11 cellular contexts compared by ENCODE assay signal in the genomic region with DNA sequence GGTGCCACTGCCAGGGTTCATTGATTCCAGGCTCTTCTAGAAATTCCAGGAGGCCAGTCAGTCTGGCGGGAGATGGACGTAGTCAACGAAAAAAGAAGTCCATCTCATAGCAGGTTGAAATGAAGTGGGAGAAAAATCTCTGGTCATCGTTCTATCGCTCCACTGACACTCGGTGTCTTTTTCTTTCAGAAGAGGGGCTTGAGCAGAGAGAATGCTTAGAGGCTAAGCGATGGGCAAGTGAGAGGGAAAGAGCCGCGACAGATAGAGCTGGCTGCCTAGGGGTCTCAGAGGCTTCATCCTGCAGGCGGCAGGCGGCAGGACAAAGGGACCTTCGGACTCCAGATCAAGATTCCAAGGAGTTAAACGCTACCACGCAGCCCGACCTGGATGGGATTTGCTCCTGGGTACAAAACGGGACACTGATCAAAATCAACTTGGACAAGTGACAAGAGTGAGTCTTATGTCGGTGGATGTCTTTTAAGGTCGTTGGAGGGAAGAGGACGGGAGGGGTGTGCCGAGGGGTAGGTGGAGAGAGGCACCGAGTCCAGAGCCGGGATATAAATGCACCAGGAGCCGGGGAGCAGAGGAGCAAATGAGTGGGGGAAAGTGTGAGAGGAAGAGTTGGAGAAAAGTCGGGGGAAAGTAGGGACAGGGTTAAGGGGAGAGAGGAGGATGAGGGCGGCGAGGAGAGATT. TPM values are rescaled to one million over a fixed set of nuclear protein-coding genes. Genes with fewer than 3 reads are reported as not detected.
A peak's percentile ranks its signal among the peaks of the same experiment; 100 is the strongest.
DNase-seq lines count a peak whose midpoint lies in the region; ATAC-seq, FAIRE-seq and TF ChIP-seq lines count a peak whose summit lies in the region.
"Had no signal": no experiment of that assay in that cellular context is flagged by ENCODE, and none has a peak within 500 bp of the region (broad histone marks: within the 10 kb centered on the region; RNA-seq: fewer than 3 reads in every experiment).

No MANE protein-coding gene starts in this region.

- H3K4me2 ChIP-seq in smooth muscle cell = peak overlapping the region; percentile 92

- DNase-seq in NCI-H82 (lab: John Stamatoyannopoulos, UW) (peak; percentile 33), NCI-H82 treated with DMSO at 0.1 percent for 48 hours (lab: John Stamatoyannopoulos, UW; ENCODE audit: unreplicated experiment) (no peak), ascending aorta (ENCODE audit: low spot score in 2 of 2) (no peak), smooth muscle cell (lab: John Stamatoyannopoulos, UW; ENCODE audit: unreplicated experiment) (no peak), D721Med (ENCODE audit: insufficient read length, low spot score) (no peak)
- DNase-seq: NCI-H2081 treated with DMSO at 0.1 percent for 48 hours, SIG-M5 had no signal

- TF ChIP-seq CTCF in ascending aorta (IDR thresholded peaks at IDR 0.05) (no peak), smooth muscle cell (IDR thresholded peaks at IDR 0.05; ENCODE audit: borderline replicate concordance, insufficient read depth, poor library complexity, severe bottlenecking) (no peak), D721Med (IDR thresholded peaks at IDR 0.05; ENCODE audit: insufficient read depth, missing control alignments) (no peak)

- H3K36me3 ChIP-seq in ascending aorta = no peaks in the 10 kb centered on the region
- H3K36me3 ChIP-seq in iPS-18a (ENCODE audit: control insufficient read depth, low read depth, low read length) = no peaks in the 10 kb centered on the region
- no peaks in the 10 kb centered on the region for H3K36me3 ChIP-seq in smooth muscle cell (ENCODE audit: low read depth)

- ATAC-seq in GM18498 (IDR thresholded peaks at IDR 0.05; ENCODE audit: unreplicated experiment) = no peak
- no peak for ATAC-seq in GM21381 (IDR thresholded peaks at IDR 0.05; ENCODE audit: unreplicated experiment)

- H2AFZ ChIP-seq in smooth muscle cell (ENCODE audit: low read depth) = no peak overlapping the region

- no peaks in the 10 kb centered on the region for H4K20me1 ChIP-seq in smooth muscle cell (ENCODE audit: low read depth)

- H3F3A ChIP-seq in smooth muscle cell (ENCODE audit: low read depth) = peaks cover 3% of the 10 kb centered on the region

- H3K4me3 ChIP-seq in ascending aorta (peak overlapping the region; percentile 86 to 92), iPS-18a (ENCODE audit: low read length) (peak overlapping the region; percentile 88), smooth muscle cell (peak overlapping the region; percentile 58)

- H3K4me1 ChIP-seq in ascending aorta = peaks cover 0 to 10% of the 10 kb centered on the region in 2 donors
- peaks cover 17% of the 10 kb centered on the region for H3K4me1 ChIP-seq in iPS-18a (ENCODE audit: control insufficient read depth, low read depth, low read length)
- peaks cover 7% of the 10 kb centered on the region for H3K4me1 ChIP-seq in smooth muscle cell (ENCODE audit: low read depth)

- H3K79me2 ChIP-seq in smooth muscle cell (ENCODE audit: low read depth) = peaks cover 7% of the 10 kb centered on the region

- H3K27ac ChIP-seq in ascending aorta (peak overlapping the region in 1 of 2 donors; percentile 40), iPS-18a (ENCODE audit: low read length) (no peak overlapping the region), smooth muscle cell (ENCODE audit: low read depth) (no peak overlapping the region)
- H3K27ac ChIP-seq: 22Rv1 had no signal

- no peaks in the 10 kb centered on the region for H3K27me3 ChIP-seq in ascending aorta
- peaks cover 37% of the 10 kb centered on the region for H3K27me3 ChIP-seq in iPS-18a (ENCODE audit: control insufficient read depth, insufficient read depth, low read length)
- peaks cover 27% of the 10 kb centered on the region for H3K27me3 ChIP-seq in smooth muscle cell (ENCODE audit: low read depth)

- H3K9ac ChIP-seq in iPS-18a (ENCODE audit: low read length) (peak overlapping the region; percentile 63), smooth muscle cell (ENCODE audit: low read depth) (no peak overlapping the region)

- 15% methylated on average over 23 of the region's 26 CpGs for WGBS in smooth muscle cell (ENCODE audit: low lambda C conversion rate)

- intact Hi-C loops in ascending aorta (cut with DNase I) = loop anchor here (5.0 kb wide), 2 partner anchors 57 to 112 kb away; a partner anchor contains a TSS

- H3K9me3 ChIP-seq in ascending aorta (no peaks in the 10 kb centered on the region), iPS-18a (ENCODE audit: control insufficient read depth, low read depth, low read length) (no peaks in the 10 kb centered on the region), smooth muscle cell (replicated peaks; ENCODE audit: low read depth) (no peaks in the 10 kb centered on the region)

- FAIRE-seq in D721Med (lab: Jason Lieb, UNC) = no peak

RNA-seq across cellular contexts. Expression of a gene that starts 0.7 kb away (rescaled TPM):
- total RNA-seq in ascending aorta (29.5 TPM), smooth muscle cell (14.6 and 19.9 TPM in 2 replicates)
- 16.4 and 22.2 TPM in 2 replicates for polyA plus RNA-seq in smooth muscle cell
